ENCODE assay signal across 20 cellular contexts in genomic region chr13:34243396-34243795, GRCh38.
"Had no signal": no experiment of that assay in that cellular context is flagged by ENCODE, and none has a peak within 500 bp of the region (broad histone marks: within the 10 kb centered on the region; RNA-seq: fewer than 3 reads in every experiment).

No MANE protein-coding gene starts in this region.

- H3K79me2 ChIP-seq: parathyroid adenoma had no signal

- H3K4me1 ChIP-seq: lower lobe of right lung, parathyroid adenoma, prostate gland, spleen, tibial nerve, upper lobe of right lung, vagina had no signal

- ATAC-seq: left lobe of liver; lower lobe of right lung; sciatic nerve; stimulated activated memory B cell treated with anti-CD40 and anti-IgM and Interleukin-4, amounts not matched to agents 10 μg/mL and 1 μg/mL and 100 μg/mL, for 72 hours; upper lobe of right lung had no signal

- H3K4me3 ChIP-seq: dorsolateral prefrontal cortex, lower lobe of right lung, prostate gland, spleen, tibial nerve, upper lobe of right lung, vagina had no signal

- H3K27ac ChIP-seq: dorsolateral prefrontal cortex, lower lobe of right lung, parathyroid adenoma, prostate gland, spleen, tibial nerve, upper lobe of right lung, vagina had no signal

- DNase-seq: cortex of kidney; dorsolateral prefrontal cortex; effector CD8-positive, alpha-beta T cell; foreskin melanocyte; kidney glomerular epithelial cell; lower lobe of right lung; mesendoderm; naive B cell; spleen; stimulated activated CD4-positive, alpha-beta T cell treated with anti-CD3 and anti-CD28 coated beads, Interleukin-15, amount 100 ng/mL, for 24 hours; stimulated activated CD4-positive, alpha-beta T cell treated with anti-CD3 and anti-CD28 coated beads, Interleukin-1b, Interleukin-23, amount 100 ng/mL, for 48 hours; stimulated activated CD4-positive, alpha-beta T cell treated with anti-CD3 and anti-CD28 coated beads, Interleukin-4, amount 100 ng/mL, for 24 hours; upper lobe of right lung had no signal

- H3K27me3 ChIP-seq: spleen, tibial nerve, upper lobe of right lung, vagina had no signal

- H3K36me3 ChIP-seq: lower lobe of right lung, prostate gland, spleen, tibial nerve, upper lobe of right lung, vagina had no signal

- H2AFZ ChIP-seq: parathyroid adenoma had no signal

- H3K9me3 ChIP-seq: lower lobe of right lung, prostate gland, upper lobe of right lung, vagina had no signal

- H3K9ac ChIP-seq: parathyroid adenoma had no signal
